15 cellular contexts compared by ENCODE assay signal in genomic region chr20:58896820-58897219, GRCh38. TPM values are rescaled to one million over a fixed set of nuclear protein-coding genes. Genes with fewer than 3 reads are reported as not detected.
DNase-seq lines count a peak whose midpoint lies in the region; ATAC-seq lines count a peak whose summit lies in the region.
"Had no signal": no experiment of that assay in that cellular context is flagged by ENCODE, and none has a peak within 500 bp of the region (broad histone marks: within the 10 kb centered on the region; RNA-seq: fewer than 3 reads in every experiment).

No MANE protein-coding gene starts in this region.

- H3K27ac Mint-ChIP-seq in activated T-cell treated with anti-CD3 and anti-CD28 coated beads, Interleukin-2, amount 50 U/mL, for 72 hours, result peak overlapping the region; percentile 85
- peak overlapping the region; percentile 5 for H3K27ac Mint-ChIP-seq in activated CD8-positive, alpha-beta T cell treated with anti-CD3 and anti-CD28 coated beads, Interleukin-2, amount 10 ng/mL, durations not matched to agents 7 days and 5 days

- ATAC-seq in activated T-cell treated with anti-CD3 and anti-CD28 coated beads, Interleukin-2, amount 50 U/mL, for 72 hours (replicated peaks in 1 of 2), result no peak
- ATAC-seq in activated T-cell treated with anti-CD3 and anti-CD28 coated beads, Interleukin-2, amount 50 U/mL, for 4 hours, result no peak
- no peak for ATAC-seq in activated CD8-positive, alpha-beta T cell treated with anti-CD3 and anti-CD28 coated beads, Interleukin-2, amount 10 ng/mL, durations not matched to agents 7 days and 5 days
- no peak for ATAC-seq in GM21786 (IDR thresholded peaks at IDR 0.05; ENCODE audit: unreplicated experiment)
- ATAC-seq: esophagus mucosa had no signal

- H3K36me3 Mint-ChIP-seq in activated T-cell treated with anti-CD3 and anti-CD28 coated beads, Interleukin-2, amount 50 U/mL, for 72 hours (ENCODE audit: insufficient read depth in 2 of 2), result peaks cover 12 to 29% of the 10 kb centered on the region in 2 donors
- H3K36me3 Mint-ChIP-seq in activated T-cell treated with anti-CD3 and anti-CD28 coated beads, Interleukin-2, amount 50 U/mL, for 4 hours (ENCODE audit: insufficient read depth), result peaks cover 29% of the 10 kb centered on the region
- peaks cover 77% of the 10 kb centered on the region for H3K36me3 Mint-ChIP-seq in activated CD8-positive, alpha-beta T cell treated with anti-CD3 and anti-CD28 coated beads, Interleukin-2, amount 10 ng/mL, durations not matched to agents 7 days and 5 days (ENCODE audit: low read depth)

- H3K4me3 Mint-ChIP-seq in activated T-cell treated with anti-CD3 and anti-CD28 coated beads, Interleukin-2, amount 50 U/mL, for 72 hours, result no peak overlapping the region
- no peak overlapping the region for H3K4me3 Mint-ChIP-seq in activated T-cell treated with anti-CD3 and anti-CD28 coated beads, Interleukin-2, amount 50 U/mL, for 4 hours
- H3K4me3 Mint-ChIP-seq in activated CD8-positive, alpha-beta T cell treated with anti-CD3 and anti-CD28 coated beads, Interleukin-2, amount 10 ng/mL, durations not matched to agents 7 days and 5 days, result no peak overlapping the region

- H3K4me3 ChIP-seq in iPS-20b (ENCODE audit: low read length) (no peak overlapping the region), skeletal muscle tissue (ENCODE audit: low read length in 3 of 3) (no peak overlapping the region)

- no peak for DNase-seq in activated T-cell treated with anti-CD3 and anti-CD28 coated beads, Interleukin-2, amount 50 U/mL, for 72 hours
- DNase-seq in activated T-cell treated with anti-CD3 and anti-CD28 coated beads, Interleukin-2, amount 50 U/mL, for 4 hours, result no peak
- DNase-seq in activated CD8-positive, alpha-beta T cell treated with anti-CD3 and anti-CD28 coated beads, Interleukin-2, amount 10 ng/mL, durations not matched to agents 7 days and 5 days, result no peak
- no peak for DNase-seq in AG20443 (ENCODE audit: low spot score)
- DNase-seq in SIG-M5 (lab: John Stamatoyannopoulos, UW), result no peak
- DNase-seq: activated CD4-positive, alpha-beta T cell treated with anti-CD3 and anti-CD28 coated beads, Interleukin-2, amount 50 U/mL, for 4 hours; DMS 273 treated with DMSO at 0.1 percent for 48 hours; H7; NCI-H2081 treated with DMSO at 0.1 percent for 48 hours; occipital lobe; T-helper 9 cell had no signal

- no peaks in the 10 kb centered on the region for H3K9me3 Mint-ChIP-seq in activated T-cell treated with anti-CD3 and anti-CD28 coated beads, Interleukin-2, amount 50 U/mL, for 72 hours
- H3K9me3 Mint-ChIP-seq in activated T-cell treated with anti-CD3 and anti-CD28 coated beads, Interleukin-2, amount 50 U/mL, for 4 hours, result no peaks in the 10 kb centered on the region
- no peaks in the 10 kb centered on the region for H3K9me3 Mint-ChIP-seq in activated CD8-positive, alpha-beta T cell treated with anti-CD3 and anti-CD28 coated beads, Interleukin-2, amount 10 ng/mL, durations not matched to agents 7 days and 5 days (ENCODE audit: insufficient read depth)

- POLR2A ChIA-PET in activated CD8-positive, alpha-beta T cell treated with anti-CD3 and anti-CD28 coated beads, Interleukin-2, amount 10 ng/mL, durations not matched to agents 7 days and 5 days (lab: Charles Lee), result no interaction called here

- H3K9ac ChIP-seq in iPS-20b (ENCODE audit: low read depth, low read length) (no peak overlapping the region; the same call in 1 of the 2 replicates), skeletal muscle tissue (ENCODE audit: low read depth in 1 of 3, low read length in 3 of 3) (peak overlapping the region in 1 of 3 donors; percentile 27)

- H3K36me3 ChIP-seq in iPS-20b (ENCODE audit: insufficient read depth, low read depth, low read length), result peaks cover 59% of the 10 kb centered on the region
- peaks cover 3 to 8% (median 5%) of the 10 kb centered on the region in 3 donors for H3K36me3 ChIP-seq in skeletal muscle tissue (ENCODE audit: control insufficient read depth in 3 of 3, insufficient read depth in 3 of 3, low read length in 3 of 3)

- H3K9me3 ChIP-seq in iPS-20b (ENCODE audit: insufficient read depth, low read depth, low read length) (no peaks in the 10 kb centered on the region), skeletal muscle tissue (ENCODE audit: control insufficient read depth in 3 of 3, low read length in 3 of 3) (no peaks in the 10 kb centered on the region)

- H3K27me3 Mint-ChIP-seq in activated T-cell treated with anti-CD3 and anti-CD28 coated beads, Interleukin-2, amount 50 U/mL, for 72 hours (ENCODE audit: low read depth), result no peaks in the 10 kb centered on the region
- no peaks in the 10 kb centered on the region for H3K27me3 Mint-ChIP-seq in activated T-cell treated with anti-CD3 and anti-CD28 coated beads, Interleukin-2, amount 50 U/mL, for 4 hours (ENCODE audit: low read depth)
- no peaks in the 10 kb centered on the region for H3K27me3 Mint-ChIP-seq in activated CD8-positive, alpha-beta T cell treated with anti-CD3 and anti-CD28 coated beads, Interleukin-2, amount 10 ng/mL, durations not matched to agents 7 days and 5 days (ENCODE audit: low read depth)

- H3K4me1 ChIP-seq in iPS-20b (ENCODE audit: insufficient read depth, low read length), result peaks cover 79% of the 10 kb centered on the region
- peaks cover 57 to 71% (median 62%) of the 10 kb centered on the region in 3 donors for H3K4me1 ChIP-seq in skeletal muscle tissue (ENCODE audit: control insufficient read depth in 3 of 3, insufficient read depth in 3 of 3, low read length in 3 of 3)

- peak overlapping the region; percentile 52 for H3K27ac ChIP-seq in iPS-20b (ENCODE audit: low read length)
- peak overlapping the region; percentile 51 for H3K27ac ChIP-seq in skeletal muscle tissue (ENCODE audit: low read depth, low read length)

- H3K27me3 ChIP-seq in iPS-20b (ENCODE audit: insufficient read depth, low read length), result no peaks in the 10 kb centered on the region
- H3K27me3 ChIP-seq in skeletal muscle tissue (ENCODE audit: control insufficient read depth in 3 of 3, insufficient read depth in 3 of 3, low read length in 3 of 3), result no peaks in the 10 kb centered on the region

- CTCF ChIA-PET in activated CD8-positive, alpha-beta T cell treated with anti-CD3 and anti-CD28 coated beads, Interleukin-2, amount 10 ng/mL, durations not matched to agents 7 days and 5 days (lab: Charles Lee), result interaction anchor here (1.1 to 1.4 kb wide), 2 partner anchors 11 to 27 kb away, joined by 3 to 7 read pairs; no protein-coding TSS in a partner anchor

- peaks cover 75% of the 10 kb centered on the region for H3K4me1 Mint-ChIP-seq in activated T-cell treated with anti-CD3 and anti-CD28 coated beads, Interleukin-2, amount 50 U/mL, for 72 hours (ENCODE audit: low read depth)
- peaks cover 67% of the 10 kb centered on the region for H3K4me1 Mint-ChIP-seq in activated T-cell treated with anti-CD3 and anti-CD28 coated beads, Interleukin-2, amount 50 U/mL, for 4 hours (ENCODE audit: low read depth)
- peaks cover 65% of the 10 kb centered on the region for H3K4me1 Mint-ChIP-seq in activated CD8-positive, alpha-beta T cell treated with anti-CD3 and anti-CD28 coated beads, Interleukin-2, amount 10 ng/mL, durations not matched to agents 7 days and 5 days (ENCODE audit: low read depth)

RNA-seq across cellular contexts. Expression of gene GNAS, which starts 44.3 kb away (rescaled TPM):
- 100 to 1,000 TPM; 781 to 820 TPM for total RNA-seq in activated T-cell treated with anti-CD3 and anti-CD28 coated beads, Interleukin-2, amount 50 U/mL, for 72 hours
- 100 to 1,000 TPM; 390 to 448 (median 440) TPM for total RNA-seq in activated T-cell treated with anti-CD3 and anti-CD28 coated beads, Interleukin-2, amount 50 U/mL, for 4 hours
- total RNA-seq in activated CD8-positive, alpha-beta T cell treated with anti-CD3 and anti-CD28 coated beads, Interleukin-2, amount 10 ng/mL, durations not matched to agents 7 days and 5 days, result 100 to 1,000 TPM; 912 to 952 TPM
- 820 TPM for total RNA-seq in skeletal muscle tissue

RNA-seq across cellular contexts. Expression of gene GNAS-AS1, which starts 46.1 kb away (rescaled TPM):
- 1 to 10 TPM; 2.3 to 2.5 TPM for total RNA-seq in activated T-cell treated with anti-CD3 and anti-CD28 coated beads, Interleukin-2, amount 50 U/mL, for 72 hours
- under 1 TPM; 0.38 to 0.96 (median 0.40) TPM for total RNA-seq in activated T-cell treated with anti-CD3 and anti-CD28 coated beads, Interleukin-2, amount 50 U/mL, for 4 hours
- 1 to 10 TPM; 1.3 to 2.0 TPM for total RNA-seq in activated CD8-positive, alpha-beta T cell treated with anti-CD3 and anti-CD28 coated beads, Interleukin-2, amount 10 ng/mL, durations not matched to agents 7 days and 5 days
- 1.0 TPM for total RNA-seq in skeletal muscle tissue
